In the genomic region with DNA sequence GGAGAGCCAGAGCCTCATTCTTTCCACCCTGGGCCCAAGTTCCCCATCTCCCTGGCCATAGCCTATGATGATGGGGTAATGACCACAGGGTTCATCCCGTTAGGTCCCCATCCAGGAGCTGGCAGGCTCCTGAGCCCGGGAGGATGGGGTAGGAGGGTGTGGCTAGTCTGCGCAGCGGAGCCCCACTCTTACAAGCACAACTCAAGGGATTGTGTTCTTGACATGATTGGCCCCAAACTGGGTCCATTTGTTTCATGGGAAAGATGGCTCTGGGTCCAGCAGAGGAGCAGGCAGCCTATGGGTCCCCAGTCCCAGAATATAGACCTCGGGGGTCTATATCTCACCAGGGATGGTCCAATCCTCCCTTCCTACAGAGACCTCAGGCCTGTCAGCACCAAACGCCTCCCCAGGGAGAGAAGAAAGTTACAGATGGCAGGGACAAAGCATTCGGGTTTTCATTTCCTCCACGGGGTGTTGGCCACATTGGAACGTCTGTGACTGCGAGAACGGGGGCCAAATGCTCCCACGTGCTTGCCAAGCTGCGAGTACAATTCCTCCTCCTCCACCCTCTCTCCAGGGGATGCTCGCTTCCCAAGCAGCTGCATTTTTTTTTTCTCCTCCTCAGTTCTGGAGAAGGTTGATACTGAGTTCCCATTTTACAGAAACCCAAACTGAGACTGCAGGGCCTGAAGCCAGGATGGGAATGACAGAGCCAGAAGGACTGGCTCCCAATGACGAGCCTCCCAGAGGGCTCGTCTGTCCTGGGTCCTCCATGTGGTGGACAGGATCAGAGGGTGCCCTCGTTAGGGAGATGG, we compare ENCODE assay signal across 16 cellular contexts.
DNase-seq lines count a peak whose midpoint lies in the region; ATAC-seq and TF ChIP-seq lines count a peak whose summit lies in the region.
"Had no signal": no experiment of that assay in that cellular context is flagged by ENCODE, and none has a peak within 500 bp of the region (broad histone marks: within the 10 kb centered on the region; RNA-seq: fewer than 3 reads in every experiment).

No MANE protein-coding gene starts in this region.

- H3K4me3 Mint-ChIP-seq in HFFc6 = no peak overlapping the region
- H3K4me3 Mint-ChIP-seq: activated B cell treated with CpG ODN at 0.5 μM for 24 hours, B cell, natural killer cell had no signal

- H3K4ac ChIP-seq in IMR-90 (ENCODE audit: low read depth, low read length) = peak overlapping the region; percentile 47

- H3K9me3 ChIP-seq in IMR-90 (ENCODE audit: control insufficient read depth, insufficient read depth, low read length) (no peaks in the 10 kb centered on the region), esophagus squamous epithelium (no peaks in the 10 kb centered on the region), thoracic aorta (no peaks in the 10 kb centered on the region)

- dilution Hi-C loops in IMR-90 (cut with HindIII; ENCODE audit: low sequenced_read_pairs, unreplicated experiment) = no loop called here

- no peak for DNase-seq in IMR-90
- no peak for DNase-seq in esophagus squamous epithelium (lab: John Stamatoyannopoulos, UW)
- DNase-seq in mesenteric fat pad (ENCODE audit: low spot score) = peak; percentile 90
- DNase-seq in thoracic aorta (ENCODE audit: low spot score) = no peak
- no peak for DNase-seq in HFFc6
- DNase-seq in NCI-H1105 treated with DMSO at 0.1 percent for 48 hours (lab: John Stamatoyannopoulos, UW) = no peak
- no peak for DNase-seq in NCI-H1092 (lab: John Stamatoyannopoulos, UW)
- DNase-seq: activated B cell treated with CpG ODN at 0.5 μM for 24 hours; hippocampal formation; Kasumi-1; natural killer cell; NCI-H187 treated with DMSO at 0.1 percent for 48 hours; stimulated activated naive CD4-positive, alpha-beta T cell had no signal

- H3K79me1 ChIP-seq in IMR-90 (ENCODE audit: low read depth in 1 of 2, low read length in 2 of 2) = no peaks in the 10 kb centered on the region

- no peak for TF ChIP-seq POLR2A in IMR-90 (IDR thresholded peaks at IDR 0.05; ENCODE audit: low read depth, low read length)
- no peak for TF ChIP-seq POLR2A in esophagus squamous epithelium (IDR thresholded peaks at IDR 0.05)

- no peak overlapping the region for H3K23ac ChIP-seq in IMR-90 (ENCODE audit: low read depth, low read length)

- H3K4me1 ChIP-seq in IMR-90 (ENCODE audit: control insufficient read depth, insufficient read depth, low read length) (peaks cover 12% of the 10 kb centered on the region), esophagus squamous epithelium (peaks cover 4 to 51% (median 33%) of the 10 kb centered on the region in 3 donors), thoracic aorta (ENCODE audit: control insufficient read depth in 1 of 2, low read depth in 2 of 2) (peaks cover 9 to 49% of the 10 kb centered on the region in 2 donors)

- H3K27me3 ChIP-seq in IMR-90 (ENCODE audit: control insufficient read depth, insufficient read depth, low read length) (peaks cover 7% of the 10 kb centered on the region; the same call in 1 of the 2 replicates), esophagus squamous epithelium (no peaks in the 10 kb centered on the region), thoracic aorta (replicated peaks; ENCODE audit: insufficient read depth) (no peaks in the 10 kb centered on the region)

- H3K9ac ChIP-seq in IMR-90 (ENCODE audit: low read depth, low read length) = no peak overlapping the region

- H3K9me3 Mint-ChIP-seq in HFFc6 = no peaks in the 10 kb centered on the region
- H3K9me3 Mint-ChIP-seq: activated B cell treated with CpG ODN at 0.5 μM for 24 hours, natural killer cell had no signal

- peak overlapping the region; percentile 66; the same call in 1 of the 2 replicates for H2AK5ac ChIP-seq in IMR-90 (ENCODE audit: low read depth, low read length)

- H4K8ac ChIP-seq in IMR-90 (ENCODE audit: low read depth in 2 of 2, low read length in 2 of 2) = no peak overlapping the region

- H2BK120ac ChIP-seq in IMR-90 (ENCODE audit: low read depth, low read length) = peak overlapping the region; percentile 34; the same call in 1 of the 2 replicates

- no peak overlapping the region for H4K5ac ChIP-seq in IMR-90 (ENCODE audit: low read depth, low read length)

- H2BK15ac ChIP-seq in IMR-90 (ENCODE audit: low read depth, low read length) = peak overlapping the region; percentile 31; the same call in 1 of the 3 replicates

- POLR2A ChIA-PET in IMR-90 (lab: Charles Lee; ENCODE audit: unreplicated experiment) = no interaction called here

- ATAC-seq in IMR-90 (ENCODE audit: low read depth) (no peak), thoracic aorta (ENCODE audit: insufficient number of reproducible peaks, low FRiP score, low read depth) (peak; percentile 24), GM18511 (IDR thresholded peaks at IDR 0.05; ENCODE audit: unreplicated experiment) (no peak)
- ATAC-seq: natural killer cell had no signal

- H2BK20ac ChIP-seq in IMR-90 (ENCODE audit: low read depth, low read length) = no peak overlapping the region

- CTCF ChIA-PET in IMR-90 (lab: Yijun Ruan, JAX) = interaction anchor here (0.6 kb wide), 1 partner anchor 20 kb away, joined by 3 read pairs; no protein-coding TSS in a partner anchor

- peaks cover 21% of the 10 kb centered on the region for H3K4me1 Mint-ChIP-seq in HFFc6 (ENCODE audit: low read depth)
- H3K4me1 Mint-ChIP-seq: activated B cell treated with CpG ODN at 0.5 μM for 24 hours, B cell had no signal

- H3K4me2 ChIP-seq in IMR-90 (ENCODE audit: low read depth, low read length) = no peak overlapping the region

- H3K36me3 Mint-ChIP-seq in HFFc6 (ENCODE audit: low read depth) = no peaks in the 10 kb centered on the region
- H3K36me3 Mint-ChIP-seq: natural killer cell had no signal

- H3K27ac ChIP-seq in IMR-90 (ENCODE audit: insufficient read depth, low read length) (no peak overlapping the region), esophagus squamous epithelium (peak overlapping the region in 3 of 4 donors; percentile 79 to 89 (median 88)), thoracic aorta (peak overlapping the region; percentile 10 to 54)
- H3K27ac ChIP-seq: epithelial cell of prostate had no signal

- H3K27me3 Mint-ChIP-seq in HFFc6 (ENCODE audit: insufficient read depth) = peaks cover 12% of the 10 kb centered on the region

- H2BK5ac ChIP-seq in IMR-90 (ENCODE audit: low read depth, low read length, poor library complexity, severe bottlenecking) = no peak overlapping the region

- no peak overlapping the region for H2AFZ ChIP-seq in IMR-90 (replicated peaks; ENCODE audit: low read length, poor library complexity)

- no peak overlapping the region for H3K27ac Mint-ChIP-seq in HFFc6
- H3K27ac Mint-ChIP-seq: activated B cell treated with CpG ODN at 0.5 μM for 24 hours, B cell had no signal

- no peak for TF ChIP-seq RAD21 in IMR-90 (IDR thresholded peaks at IDR 0.05; ENCODE audit: low read length)

- H3K14ac ChIP-seq in IMR-90 (replicated peaks; ENCODE audit: low read depth, low read length) = no peak overlapping the region

- H3K18ac ChIP-seq in IMR-90 (ENCODE audit: low read depth, low read length) = no peak overlapping the region; the same call in 1 of the 2 replicates

- no TSS peak for BruUV-seq in IMR-90 (replicated peaks; lab: Mats Ljungman, UMichigan)

- no peak for TF ChIP-seq CTCF in IMR-90 (conservative IDR thresholded peaks at IDR 0.05; ENCODE audit: low read depth, low read length)
- no peak for TF ChIP-seq CTCF in esophagus squamous epithelium (IDR thresholded peaks at IDR 0.05)
- no peak for TF ChIP-seq CTCF in thoracic aorta (IDR thresholded peaks at IDR 0.05)
- no peak for TF ChIP-seq CTCF in HFFc6 (IDR thresholded peaks at IDR 0.05)

- H4K91ac ChIP-seq in IMR-90 (ENCODE audit: insufficient read depth, low read depth, low read length) = peak overlapping the region; percentile 22; the same call in 1 of the 2 replicates

- no peaks in the 10 kb centered on the region for H4K20me1 ChIP-seq in IMR-90 (ENCODE audit: insufficient read depth, low read length)

- 100% methylated on average over 2 of the region's 17 CpGs; no CpG with 5 or more reads in 1 of the 2 experiments for WGBS in IMR-90 (ENCODE audit: extremely low coverage in 2 of 2, insufficient read length in 1 of 2), 2 experiments
- 46 to 54% methylated on average over 14 of the region's 17 CpGs for WGBS in esophagus squamous epithelium, 2 donors

- H3K36me3 ChIP-seq in IMR-90 (ENCODE audit: control insufficient read depth, insufficient read depth, low read length) (no peaks in the 10 kb centered on the region), esophagus squamous epithelium (no peaks in the 10 kb centered on the region), thoracic aorta (no peaks in the 10 kb centered on the region)

- intact Hi-C loops in IMR-90 (cut with micrococcal nuclease) (no loop called here), esophagus squamous epithelium (cut with DNase I) (no loop called here)

- peaks cover 4% of the 10 kb centered on the region for H3K9me1 ChIP-seq in IMR-90 (ENCODE audit: insufficient read depth, low read length)

- H3K4me3 ChIP-seq in IMR-90 (ENCODE audit: insufficient read depth, low read depth, low read length) (no peak overlapping the region), esophagus squamous epithelium (no peak overlapping the region), thoracic aorta (no peak overlapping the region)

- in situ Hi-C loops in IMR-90 (cut with MboI; ENCODE audit: low sequenced_read_pairs) = no loop called here

- no peak overlapping the region for H3K56ac ChIP-seq in IMR-90 (ENCODE audit: extremely low read depth, insufficient read depth, low read length)

- H2AK9ac ChIP-seq in IMR-90 (replicated peaks; ENCODE audit: low read depth, low read length, poor library complexity) = peak overlapping the region; percentile 50

TF ChIP-seq in IMR-90, 13 proteins besides CTCF, POLR2A, EP300 and RAD21 (continues in another document):
- no peak for TF ChIP-seq CEBPB (IDR thresholded peaks at IDR 0.05; ENCODE audit: low read depth, low read length)
- TF ChIP-seq MAZ (IDR thresholded peaks at IDR 0.05; ENCODE audit: borderline replicate concordance, low read depth, low read length) = no peak
- no peak for TF ChIP-seq CHD1 (IDR thresholded peaks at IDR 0.05; ENCODE audit: low read depth, low read length)
- no peak for TF ChIP-seq RFX5 (IDR thresholded peaks at IDR 0.05; ENCODE audit: low read depth, low read length)
- TF ChIP-seq BHLHE40 (IDR thresholded peaks at IDR 0.05; ENCODE audit: low read depth, low read length) = no peak
- TF ChIP-seq MAFK (IDR thresholded peaks at IDR 0.05; ENCODE audit: low read depth, low read length) = no peak
- TF ChIP-seq SMC3 (IDR thresholded peaks at IDR 0.05; ENCODE audit: low read depth, low read length) = no peak
- TF ChIP-seq NFE2L2 (IDR thresholded peaks at IDR 0.05; ENCODE audit: low read depth, low read length) = no peak
- TF ChIP-seq, protein P1, sequence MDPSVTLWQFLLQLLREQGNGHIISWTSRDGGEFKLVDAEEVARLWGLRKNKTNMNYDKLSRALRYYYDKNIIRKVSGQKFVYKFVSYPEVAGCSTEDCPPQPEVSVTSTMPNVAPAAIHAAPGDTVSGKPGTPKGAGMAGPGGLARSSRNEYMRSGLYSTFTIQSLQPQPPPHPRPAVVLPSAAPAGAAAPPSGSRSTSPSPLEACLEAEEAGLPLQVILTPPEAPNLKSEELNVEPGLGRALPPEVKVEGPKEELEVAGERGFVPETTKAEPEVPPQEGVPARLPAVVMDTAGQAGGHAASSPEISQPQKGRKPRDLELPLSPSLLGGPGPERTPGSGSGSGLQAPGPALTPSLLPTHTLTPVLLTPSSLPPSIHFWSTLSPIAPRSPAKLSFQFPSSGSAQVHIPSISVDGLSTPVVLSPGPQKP (IDR thresholded peaks at IDR 0.05; ENCODE audit: borderline replicate concordance, low read depth, low read length) = no peak
